ENCODE assay signal across 10 cellular contexts in the genomic region with DNA sequence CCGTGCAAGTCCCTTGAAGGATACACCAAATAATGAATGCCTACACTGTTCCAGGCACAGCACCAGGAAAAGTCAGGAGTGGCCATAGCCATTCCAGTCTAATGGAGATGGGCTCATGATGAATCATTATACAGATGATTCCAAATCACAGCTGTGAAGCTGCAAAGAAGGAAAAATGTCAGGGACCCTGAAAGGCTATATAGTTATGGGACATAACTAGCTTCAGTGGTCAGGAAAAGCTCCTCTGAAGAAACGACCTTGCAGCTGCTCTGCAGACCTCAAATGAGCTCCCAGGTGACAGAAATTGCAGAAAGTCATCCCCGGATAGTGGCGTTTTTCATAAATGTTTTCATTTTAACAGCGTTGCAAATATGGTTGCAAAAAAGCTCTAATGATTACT.
"Had no signal": no experiment of that assay in that cellular context is flagged by ENCODE, and none has a peak within 500 bp of the region (broad histone marks: within the 10 kb centered on the region; RNA-seq: fewer than 3 reads in every experiment).

No MANE protein-coding gene starts in this region.

- H3K27ac ChIP-seq: GM23248 had no signal

- H3K36me3 ChIP-seq: HAP-1 had no signal

- H3K4me1 ChIP-seq: HAP-1 had no signal

- H3K9me3 ChIP-seq: HAP-1 had no signal

- DNase-seq: GM23248, GOT3, H7, H9, HFFc6 had no signal

- H2AFZ ChIP-seq: GM23248, GM23338 had no signal

- H3K9ac ChIP-seq: GM23248 had no signal

- H3K4me2 ChIP-seq: GM23338 had no signal

- ATAC-seq: GM23338, HCT116 had no signal

- H3K4me3 ChIP-seq: GM23248, GM23338, HAP-1 had no signal

- FAIRE-seq: H1, H54 had no signal
